Comparison of ENCODE assay signal across 23 cellular contexts in the genomic region with DNA sequence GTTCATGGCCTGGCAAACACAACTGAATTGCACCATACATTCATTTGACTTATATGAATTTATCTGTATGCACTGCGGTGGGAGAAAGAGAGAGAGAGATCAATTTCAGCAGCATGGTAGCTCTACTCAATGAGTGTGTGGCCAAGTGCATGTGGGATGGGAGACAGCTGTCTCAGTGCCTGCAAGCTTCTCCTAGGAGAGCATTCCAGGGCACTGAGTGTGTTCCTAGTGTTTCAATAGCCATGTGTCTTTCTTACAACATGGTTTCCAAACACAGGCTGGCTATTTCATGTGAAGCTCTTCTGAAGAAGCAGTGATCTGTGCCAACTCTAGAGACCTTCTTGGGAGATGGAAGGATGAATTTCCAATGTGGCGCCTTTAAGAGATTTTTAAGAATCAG. TPM values are rescaled to one million over a fixed set of nuclear protein-coding genes. Genes with fewer than 3 reads are reported as not detected.
DNase-seq lines count a peak whose midpoint lies in the region; ATAC-seq and TF ChIP-seq lines count a peak whose summit lies in the region.
"Had no signal": no experiment of that assay in that cellular context is flagged by ENCODE, and none has a peak within 500 bp of the region (broad histone marks: within the 10 kb centered on the region; RNA-seq: fewer than 3 reads in every experiment).

No MANE protein-coding gene starts in this region.

- no peak overlapping the region for H3K27ac Mint-ChIP-seq in MCF 10A (ENCODE audit: low read depth, unreplicated experiment)
- H3K27ac Mint-ChIP-seq: immature natural killer cell, neural progenitor cell had no signal

- H3K36me3 Mint-ChIP-seq in MCF 10A (ENCODE audit: insufficient read depth, unreplicated experiment), result no peaks in the 10 kb centered on the region
- H3K36me3 Mint-ChIP-seq: immature natural killer cell, neural progenitor cell had no signal

- H3K27ac ChIP-seq in breast epithelium (no peak overlapping the region), brain microvascular endothelial cell (no peak overlapping the region)
- H3K27ac ChIP-seq: neural progenitor cell had no signal

- in situ Hi-C loops in brain microvascular endothelial cell (cut with HindIII; ENCODE audit: low pct_ligation_motif_present, low sequenced_read_pairs), result no loop called here

- no peaks in the 10 kb centered on the region for H3K4me1 ChIP-seq in breast epithelium
- H3K4me1 ChIP-seq: neural progenitor cell had no signal

- no TSS peak for BruUV-seq in MCF 10A (replicated peaks; lab: Mats Ljungman, UMichigan)

- peak; percentile 30 for DNase-seq in MCF 10A (ENCODE audit: unreplicated experiment)
- DNase-seq in breast epithelium (ENCODE audit: low spot score in 2 of 2), result no peak
- peak; percentile 39 for DNase-seq in brain microvascular endothelial cell
- DNase-seq in hepatic stellate cell (ENCODE audit: low spot score), result peak; percentile 30
- DNase-seq in NCI-H1417 treated with DMSO at 0.1 percent for 48 hours (lab: John Stamatoyannopoulos, UW), result no peak
- DNase-seq in UCSD-AML1 (lab: John Stamatoyannopoulos, UW; ENCODE audit: unreplicated experiment), result no peak
- DNase-seq: 8988T; activated CD4-positive, alpha-beta T cell treated with anti-CD3 and anti-CD28 coated beads for 1 hour; activated naive CD4-positive, alpha-beta T cell treated with anti-CD3 and anti-CD28 coated beads, Interleukin-2, amount 50 U/mL, for 16 hours; effector CD8-positive, alpha-beta T cell; immature natural killer cell; KBM-7; mesendoderm; NCI-H1105 treated with DMSO at 0.1 percent for 48 hours; NCI-H2227 treated with DMSO at 0.1 percent for 48 hours; Right ventricle myocardium superior; stimulated activated CD4-positive, alpha-beta T cell treated with anti-CD3 and anti-CD28 coated beads, Interleukin-4, amount 100 ng/mL, for 4 hours had no signal

- no peak for ATAC-seq in HG03442 (IDR thresholded peaks at IDR 0.05; ENCODE audit: unreplicated experiment)
- no peak for ATAC-seq in GM19397 (IDR thresholded peaks at IDR 0.05; ENCODE audit: unreplicated experiment)
- ATAC-seq: HCT116, sciatic nerve had no signal

- POLR2A ChIA-PET in MCF 10A (lab: Yijun Ruan, JAX), result interaction anchor here (0.6 to 0.7 kb wide), 4 partner anchors 42 to 326 kb away, joined by 3 to 4 read pairs (median 3); no protein-coding TSS in a partner anchor

- no peaks in the 10 kb centered on the region for H3K27me3 Mint-ChIP-seq in MCF 10A (ENCODE audit: insufficient read depth, unreplicated experiment)

- CTCF ChIA-PET in MCF 10A (lab: Yijun Ruan, JAX), result interaction anchor here (0.5 to 1.8 kb wide), 8 partner anchors 14 to 1090 kb away, joined by 3 to 5 read pairs (median 4); no protein-coding TSS in a partner anchor

- H3K36me3 ChIP-seq in breast epithelium (no peaks in the 10 kb centered on the region), brain microvascular endothelial cell (replicated peaks) (no peaks in the 10 kb centered on the region)
- H3K36me3 ChIP-seq: neural progenitor cell had no signal

- H3K4me3 ChIP-seq in breast epithelium (no peak overlapping the region), brain microvascular endothelial cell (ENCODE audit: low read depth, low read length) (no peak overlapping the region)
- H3K4me3 ChIP-seq: neural progenitor cell had no signal

- H3K4me3 Mint-ChIP-seq in MCF 10A (ENCODE audit: unreplicated experiment), result no peak overlapping the region
- H3K4me3 Mint-ChIP-seq: immature natural killer cell, neural progenitor cell had no signal

- H3K9me3 ChIP-seq in breast epithelium, result no peaks in the 10 kb centered on the region

- H3K4me1 Mint-ChIP-seq in MCF 10A (ENCODE audit: insufficient read depth, unreplicated experiment), result peaks cover 9% of the 10 kb centered on the region
- H3K4me1 Mint-ChIP-seq: immature natural killer cell, neural progenitor cell had no signal

- H3K27me3 ChIP-seq in breast epithelium (no peaks in the 10 kb centered on the region), brain microvascular endothelial cell (replicated peaks) (no peaks in the 10 kb centered on the region)
- H3K27me3 ChIP-seq: neural progenitor cell had no signal

- intact Hi-C loops in MCF 10A (cut with micrococcal nuclease) (no loop called here), breast epithelium (cut with DNase I; ENCODE audit: low total_unique reads) (no loop called here)

- no peak for TF ChIP-seq POLR2A in breast epithelium (IDR thresholded peaks at IDR 0.05)

- TF ChIP-seq CTCF in MCF 10A (IDR thresholded peaks at IDR 0.05; ENCODE audit: unreplicated experiment) (no peak), breast epithelium (IDR thresholded peaks at IDR 0.05) (no peak), brain microvascular endothelial cell (IDR thresholded peaks at IDR 0.05; ENCODE audit: low read depth, low read length, missing control alignments) (no peak)

- H3K9me3 Mint-ChIP-seq in MCF 10A (ENCODE audit: unreplicated experiment), result no peaks in the 10 kb centered on the region
- H3K9me3 Mint-ChIP-seq: immature natural killer cell, neural progenitor cell had no signal

RNA-seq across cellular contexts. Expression of a gene that starts 43.5 kb away (rescaled TPM):
- 0.21 and 0.61 TPM in 2 replicates for total RNA-seq in MCF 10A (2022)
- total RNA-seq in breast epithelium, result 1 to 10 TPM in 1 of 3 donors, under 1 TPM in 2; 0.16 to 2.9 (median 0.98) TPM
- total RNA-seq: T-helper 1 cell treated with Interleukin-12 subunit alpha and Interleukin-12 subunit beta and Interleukin-4 antibody, amounts not matched to agents 30 ng/mL and 1 ng/mL, for 36 hours had no signal

Comparison
In these comparisons a context has a peak if more than half of its experiments do, and no peak if none do; other contexts are left out.
1. DNase-seq: peak in MCF 10A (single experiment), brain microvascular endothelial cell (single experiment) and hepatic stellate cell (single experiment); none in breast epithelium (0 of 2), NCI-H1417 treated with DMSO at 0.1 percent for 48 hours (single experiment) and UCSD-AML1 (single experiment).